Comparison of ENCODE assay signal across 10 cellular contexts in genomic region chr12:45914090-45914489, GRCh38.
A peak's percentile ranks its signal among the peaks of the same experiment; 100 is the strongest.
DNase-seq lines count a peak whose midpoint lies in the region; ATAC-seq, FAIRE-seq and TF ChIP-seq lines count a peak whose summit lies in the region.
"Had no signal": no experiment of that assay in that cellular context is flagged by ENCODE, and none has a peak within 500 bp of the region (broad histone marks: within the 10 kb centered on the region; RNA-seq: fewer than 3 reads in every experiment).

No MANE protein-coding gene starts in this region.

- TF ChIP-seq POLR2A in transverse colon (IDR thresholded peaks at IDR 0.05), result no peak

- peaks cover 2% of the 10 kb centered on the region for H3K36me3 Mint-ChIP-seq in astrocyte (ENCODE audit: low read depth, unreplicated experiment)

- H3K79me2 ChIP-seq in astrocyte (ENCODE audit: insufficient read depth, low read length) (no peaks in the 10 kb centered on the region), mesendoderm (ENCODE audit: control insufficient read depth, insufficient read depth, low read length) (no peaks in the 10 kb centered on the region)

- H3K9me3 ChIP-seq in astrocyte (ENCODE audit: insufficient read depth, low read depth, low read length), result no peaks in the 10 kb centered on the region
- H3K9me3 ChIP-seq in transverse colon, result no peaks in the 10 kb centered on the region

- peak; percentile 60 for ATAC-seq in HG02973 (IDR thresholded peaks at IDR 0.05; ENCODE audit: unreplicated experiment)
- no peak for ATAC-seq in GM18520 (IDR thresholded peaks at IDR 0.05; ENCODE audit: unreplicated experiment)

- no peak for TF ChIP-seq CTCF in astrocyte (IDR thresholded peaks at IDR 0.05; ENCODE audit: insufficient read depth, low read depth, low read length)
- TF ChIP-seq CTCF in transverse colon (IDR thresholded peaks at IDR 0.05), result no peak

- H3K4me3 ChIP-seq in astrocyte (ENCODE audit: insufficient read depth, low read depth, low read length), result no peak overlapping the region
- no peak overlapping the region for H3K4me3 ChIP-seq in mesendoderm (ENCODE audit: low read length)
- no peak overlapping the region for H3K4me3 ChIP-seq in transverse colon

- no peak overlapping the region for H2BK15ac ChIP-seq in mesendoderm (replicated peaks; ENCODE audit: low read depth)

- H3K27ac Mint-ChIP-seq in astrocyte (ENCODE audit: unreplicated experiment), result peak overlapping the region; percentile 76

- H3K4me1 Mint-ChIP-seq in astrocyte (ENCODE audit: low read depth, unreplicated experiment), result peaks cover 12% of the 10 kb centered on the region

- no peak overlapping the region for H3K4me3 Mint-ChIP-seq in astrocyte (ENCODE audit: unreplicated experiment)

- H3K23ac ChIP-seq in mesendoderm (ENCODE audit: low read length), result no peak overlapping the region

- H3K27ac ChIP-seq in astrocyte (ENCODE audit: low read depth, low read length) (no peak overlapping the region), mesendoderm (ENCODE audit: low read depth, low read length) (no peak overlapping the region), transverse colon (no peak overlapping the region)

- no peak overlapping the region for H4K5ac ChIP-seq in mesendoderm (ENCODE audit: low read length)

- H3K9ac ChIP-seq in astrocyte (ENCODE audit: low read length) (no peak overlapping the region), mesendoderm (ENCODE audit: low read length) (no peak overlapping the region)

- no CpG with 5 or more reads among the region's 1 CpG for WGBS in mesendoderm (ENCODE audit: extremely low coverage, insufficient coverage, low lambda C conversion rate)
- 50% methylated on average over 1 of the region's 1 CpG; no CpG with 5 or more reads in 1 of the 2 donors for WGBS in transverse colon (ENCODE audit: low coverage in 1 of 2), 2 donors

- H3K36me3 ChIP-seq in astrocyte (ENCODE audit: insufficient read depth, low read length) (no peaks in the 10 kb centered on the region), mesendoderm (ENCODE audit: control insufficient read depth, insufficient read depth, low read length) (no peaks in the 10 kb centered on the region), transverse colon (peaks cover 0 to 12% (median 5%) of the 10 kb centered on the region in 4 donors)

- intact Hi-C loops in transverse colon (cut with DNase I; ENCODE audit: low total_unique reads), result no loop called here

- no peaks in the 10 kb centered on the region for H3K79me1 ChIP-seq in mesendoderm (ENCODE audit: low read length)

- H4K8ac ChIP-seq in mesendoderm (ENCODE audit: low read depth, low read length), result no peak overlapping the region

- no peak for TF ChIP-seq EP300 in transverse colon (IDR thresholded peaks at IDR 0.05; ENCODE audit: low read depth)

- no peaks in the 10 kb centered on the region for H3K27me3 Mint-ChIP-seq in astrocyte (ENCODE audit: low read depth, unreplicated experiment)

- H2AK5ac ChIP-seq in mesendoderm (ENCODE audit: low read length), result no peak overlapping the region

- no peak overlapping the region for H2BK120ac ChIP-seq in mesendoderm (ENCODE audit: low read depth, low read length)

- H3K56ac ChIP-seq in mesendoderm (ENCODE audit: low read length), result no peak overlapping the region

- H4K20me1 ChIP-seq in astrocyte (ENCODE audit: insufficient read depth, low read length), result no peaks in the 10 kb centered on the region

- H3K4me2 ChIP-seq in astrocyte (ENCODE audit: low read length) (no peak overlapping the region), mesendoderm (ENCODE audit: low read length) (no peak overlapping the region)

- DNase-seq in GM03348 (ENCODE audit: low spot score), result peak; percentile 76
- peak; percentile 77 for DNase-seq in astrocyte (ENCODE audit: low read depth)
- DNase-seq in mesendoderm, result peak; percentile 67
- DNase-seq in NCI-H1930 (lab: John Stamatoyannopoulos, UW), result no peak
- DNase-seq in transverse colon, result no peak
- no peak for DNase-seq in NCI-H128 (lab: John Stamatoyannopoulos, UW; ENCODE audit: unreplicated experiment)
- DNase-seq: activated CD8-positive, alpha-beta memory T cell treated with anti-CD3 and anti-CD28 coated beads, Interleukin-2, amount 50 U/mL, for 48 hours; NCI-H2029 had no signal

- H3K4ac ChIP-seq in mesendoderm (ENCODE audit: low read depth, low read length), result no peak overlapping the region

- H3K9me3 Mint-ChIP-seq in astrocyte (ENCODE audit: unreplicated experiment), result peaks cover 1% of the 10 kb centered on the region

- no peak overlapping the region for H2AFZ ChIP-seq in astrocyte (ENCODE audit: low read depth, low read length)

- H3K4me1 ChIP-seq in astrocyte (ENCODE audit: insufficient read depth, low read length) (peaks cover 5% of the 10 kb centered on the region), mesendoderm (ENCODE audit: control insufficient read depth, low read depth, low read length) (no peaks in the 10 kb centered on the region), transverse colon (peaks cover 0 to 3% (median under 1%) of the 10 kb centered on the region in 4 donors)

- H3K18ac ChIP-seq in mesendoderm (ENCODE audit: low read length), result no peak overlapping the region

- in situ Hi-C loops in transverse colon (cut with MboI; ENCODE audit: low pct_ligation_motif_present in 1 of 4, low pct_unique_long_range_greater_than_20kb in 1 of 4, low sequenced_read_pairs in 3 of 4), result no loop called here

- FAIRE-seq in astrocyte (lab: Jason Lieb, UNC), result peak; percentile 49

- no peak overlapping the region for H2BK5ac ChIP-seq in mesendoderm (ENCODE audit: low read length)

- H3K27me3 ChIP-seq in astrocyte (ENCODE audit: insufficient read depth, low read length) (no peaks in the 10 kb centered on the region), mesendoderm (ENCODE audit: insufficient read depth, low read length, poor library complexity) (no peaks in the 10 kb centered on the region), transverse colon (no peaks in the 10 kb centered on the region)

Comparison
In these comparisons a context has a peak if more than half of its experiments do, and no peak if none do; other contexts are left out.
1. DNase-seq: peak in GM03348 (single experiment), astrocyte (single experiment) and mesendoderm (single experiment); none in NCI-H1930 (0 of 2), transverse colon (single experiment) and NCI-H128 (single experiment).